In genomic region chr7:55966851-55967250, GRCh38 we compare ENCODE assay signal across 14 cellular contexts. TPM values are rescaled to one million over a fixed set of nuclear protein-coding genes. Genes with fewer than 3 reads are reported as not detected.
DNase-seq lines count a peak whose midpoint lies in the region; ATAC-seq and TF ChIP-seq lines count a peak whose summit lies in the region.
"Had no signal": no experiment of that assay in that cellular context is flagged by ENCODE, and none has a peak within 500 bp of the region (broad histone marks: within the 10 kb centered on the region; RNA-seq: fewer than 3 reads in every experiment).

No MANE protein-coding gene starts in this region.

- TF ChIP-seq RAD21 in SK-N-SH (IDR thresholded peaks at IDR 0.05; ENCODE audit: low read length), result no peak

- no peaks in the 10 kb centered on the region for H3K9me2 ChIP-seq in SK-N-SH

- H3K9me3 ChIP-seq in SK-N-SH (no peaks in the 10 kb centered on the region), Peyer's patch (no peaks in the 10 kb centered on the region)
- H3K9me3 ChIP-seq: thyroid gland had no signal

- H3K36me3 ChIP-seq in SK-N-SH (replicated peaks in 1 of 2; ENCODE audit: control insufficient read depth in 1 of 2, insufficient read depth in 2 of 2, low read length in 1 of 2) (peaks cover 0 to 20% of the 10 kb centered on the region in 2 experiments), Peyer's patch (peaks cover 0 to 6% (median 0%) of the 10 kb centered on the region in 3 donors)
- H3K36me3 ChIP-seq: brain microvascular endothelial cell, thyroid gland had no signal

- H3K4me1 ChIP-seq in SK-N-SH (ENCODE audit: control insufficient read depth in 1 of 2, insufficient read depth in 2 of 2, low read depth in 1 of 2, low read length in 1 of 2), result peaks cover 6% of the 10 kb centered on the region in 2 experiments; a peak in 2 of 4 replicates
- H3K4me1 ChIP-seq in Peyer's patch, result peaks cover 0 to 8% (median 4%) of the 10 kb centered on the region in 4 donors

- TF ChIP-seq CTCF in SK-N-SH (IDR thresholded peaks at IDR 0.05) (no peak), RWPE1 (conservative IDR thresholded peaks at IDR 0.05; ENCODE audit: low read depth) (no peak), progenitor cell of endocrine pancreas (IDR thresholded peaks at IDR 0.05; ENCODE audit: unreplicated experiment) (no peak), Peyer's patch (IDR thresholded peaks at IDR 0.05) (no peak)

- no peak for TF ChIP-seq EP300 in SK-N-SH (IDR thresholded peaks at IDR 0.05; ENCODE audit: borderline replicate concordance in 1 of 2, low read depth in 1 of 2, low read length in 1 of 2)

- H3K27ac ChIP-seq in SK-N-SH (ENCODE audit: low read depth in 2 of 2, low read length in 1 of 2) (no peak overlapping the region; a peak in 1 of 4 replicates), RWPE1 (peak overlapping the region; percentile 99), epithelial cell of prostate (peak overlapping the region; percentile 92), Peyer's patch (no peak overlapping the region)
- H3K27ac ChIP-seq: brain microvascular endothelial cell had no signal

- no peaks in the 10 kb centered on the region for H3K27me3 ChIP-seq in SK-N-SH (ENCODE audit: insufficient read depth)
- H3K27me3 ChIP-seq in Peyer's patch, result no peaks in the 10 kb centered on the region
- H3K27me3 ChIP-seq: brain microvascular endothelial cell, thyroid gland had no signal

- ATAC-seq in SK-N-SH treated with all-trans-retinoic acid at 6 μM for 48 hours (no peak), HG02678 (IDR thresholded peaks at IDR 0.05; ENCODE audit: unreplicated experiment) (no peak), HG03025 (IDR thresholded peaks at IDR 0.05; ENCODE audit: low FRiP score, unreplicated experiment) (no peak)

- TF ChIP-seq POLR2A in Peyer's patch (IDR thresholded peaks at IDR 0.05), result no peak

- peaks cover 27% of the 10 kb centered on the region for H3F3A ChIP-seq in SK-N-SH (replicated peaks; ENCODE audit: insufficient read depth)

- H3K27me3 Mint-ChIP-seq in progenitor cell of endocrine pancreas, result peaks cover 21% of the 10 kb centered on the region
- H3K27me3 Mint-ChIP-seq: activated CD4-positive, alpha-beta T cell treated with anti-CD3 and anti-CD28 coated beads, Interleukin-2, amount 10 ng/mL, durations not matched to agents 24 days and 14 days had no signal

- peak overlapping the region; percentile 11 for H3K4me3 Mint-ChIP-seq in progenitor cell of endocrine pancreas (ENCODE audit: low read depth)
- H3K4me3 Mint-ChIP-seq: activated CD4-positive, alpha-beta T cell treated with anti-CD3 and anti-CD28 coated beads, Interleukin-2, amount 10 ng/mL, durations not matched to agents 24 days and 14 days had no signal

- no peak overlapping the region for H3K4me3 ChIP-seq in SK-N-SH (ENCODE audit: low read depth in 2 of 2, low read length in 1 of 2)
- H3K4me3 ChIP-seq in Peyer's patch, result no peak overlapping the region
- H3K4me3 ChIP-seq: thyroid gland had no signal

- H3K36me3 Mint-ChIP-seq in progenitor cell of endocrine pancreas (ENCODE audit: insufficient read depth), result peaks cover 11% of the 10 kb centered on the region

- WGBS in SK-N-SH (ENCODE audit: low lambda C conversion rate), result 83% methylated on average over 6 of the region's 6 CpGs

- peak overlapping the region; percentile 78 for H3K27ac Mint-ChIP-seq in progenitor cell of endocrine pancreas
- H3K27ac Mint-ChIP-seq: activated CD4-positive, alpha-beta T cell treated with anti-CD3 and anti-CD28 coated beads, Interleukin-2, amount 10 ng/mL, durations not matched to agents 24 days and 14 days had no signal

- H4K20me1 ChIP-seq in SK-N-SH (ENCODE audit: insufficient read depth), result peaks cover 26% of the 10 kb centered on the region

- peak overlapping the region; percentile 3; the same call in 1 of the 2 replicates for H3K4me2 ChIP-seq in SK-N-SH

- DNase-seq in SK-N-SH (no peak), RWPE1 (ENCODE audit: low spot score) (no peak), epithelial cell of prostate (ENCODE audit: low read depth, low spot score) (no peak), progenitor cell of endocrine pancreas (ENCODE audit: low spot score, unreplicated experiment) (no peak), Peyer's patch (no peak)
- DNase-seq: ACHN; activated CD4-positive, alpha-beta T cell treated with anti-CD3 and anti-CD28 coated beads, Interleukin-2, amount 10 ng/mL, durations not matched to agents 24 days and 14 days; brain microvascular endothelial cell; hippocampal formation; OCI-M1; thyroid gland had no signal

- CTCF ChIA-PET in SK-N-SH (lab: Yijun Ruan, JAX), result interaction anchor here (0.9 to 4.0 kb wide), 4 partner anchors 10 to 1193 kb away, joined by 3 to 50 read pairs (median 7); no protein-coding TSS in a partner anchor
- CTCF ChIA-PET in RWPE1 (lab: Yijun Ruan, JAX), result interaction anchor here (0.6 to 0.7 kb wide), 4 partner anchors 14 to 327 kb away, joined by 3 to 7 read pairs (median 4); no protein-coding TSS in a partner anchor

- H3K4me1 Mint-ChIP-seq in progenitor cell of endocrine pancreas (ENCODE audit: low read depth), result peaks cover 16% of the 10 kb centered on the region

- POLR2A ChIA-PET in SK-N-SH (lab: Yijun Ruan, JAX) (interaction anchor here (1.0 kb wide), 1 partner anchor 10 kb away, joined by 3 read pairs; no protein-coding TSS in a partner anchor), RWPE1 (lab: Yijun Ruan, JAX; ENCODE audit: low non-redundant PET) (no interaction called here)

- H3K79me2 ChIP-seq in SK-N-SH (ENCODE audit: insufficient read depth), result peaks cover 73% of the 10 kb centered on the region

- no peak overlapping the region for H3K9ac ChIP-seq in SK-N-SH

- H2AFZ ChIP-seq in SK-N-SH (ENCODE audit: low read depth), result no peak overlapping the region

- no peaks in the 10 kb centered on the region for H3K9me3 Mint-ChIP-seq in progenitor cell of endocrine pancreas (ENCODE audit: low read depth)
- H3K9me3 Mint-ChIP-seq: activated CD4-positive, alpha-beta T cell treated with anti-CD3 and anti-CD28 coated beads, Interleukin-2, amount 10 ng/mL, durations not matched to agents 24 days and 14 days had no signal

TF ChIP-seq in SK-N-SH, 30 proteins besides CTCF, POLR2A, EP300 and RAD21:
- TF ChIP-seq YY1 (IDR thresholded peaks at IDR 0.05; ENCODE audit: low read depth) (no peak), JUND (IDR thresholded peaks at IDR 0.05) (no peak), RCOR1 (IDR thresholded peaks at IDR 0.05; ENCODE audit: low read length) (no peak), NFIC (IDR thresholded peaks at IDR 0.05; ENCODE audit: borderline replicate concordance) (no peak), GATA2 (CRISPR knock-in tag; IDR thresholded peaks at IDR 0.05) (no peak), MEF2A (IDR thresholded peaks at IDR 0.05; ENCODE audit: borderline replicate concordance, low read depth) (no peak)

TF ChIP-seq in SK-N-SH treated with all-trans-retinoic acid at 6 μM for 48 hours, 23 proteins besides CTCF, POLR2A, EP300 and RAD21 (continues in another document):
- TF ChIP-seq ARNTL (CRISPR knock-in tag; IDR thresholded peaks at IDR 0.05; ENCODE audit: borderline replicate concordance, low read depth), result no peak
- TF ChIP-seq RARB (CRISPR knock-in tag; IDR thresholded peaks at IDR 0.05), result no peak
- TF ChIP-seq CSDC2 (CRISPR knock-in tag; IDR thresholded peaks at IDR 0.05), result no peak
- TF ChIP-seq ZNF8 (CRISPR knock-in tag; IDR thresholded peaks at IDR 0.05), result no peak
- TF ChIP-seq PATZ1 (CRISPR knock-in tag; IDR thresholded peaks at IDR 0.05; ENCODE audit: borderline replicate concordance), result no peak
- no peak for TF ChIP-seq CREB5 (CRISPR knock-in tag; IDR thresholded peaks at IDR 0.05; ENCODE audit: low read depth)

RNA-seq across cellular contexts. Expression of gene NIPSNAP2, which starts 2.5 kb away (rescaled TPM):
- polyA plus RNA-seq in SK-N-SH (2012; rRNA removed), result 57.5 and 64.7 TPM in 2 replicates
- polyA plus RNA-seq in SK-N-SH (2012; cell fraction: cytosol; rRNA removed), result 72.8 and 90.7 TPM in 2 replicates
- 22.1 and 41.7 TPM in 2 replicates for polyA plus RNA-seq in SK-N-SH (2012; cell fraction: nucleus; rRNA removed)
- total RNA-seq in progenitor cell of endocrine pancreas (50.3 and 56.3 TPM in 2 replicates), Peyer's patch (10 to 100 TPM; 37.5 to 87.5 (median 54.2) TPM)

RNA-seq across cellular contexts. Expression of gene MRPS17, which starts 15.2 kb away (rescaled TPM):
- 17.4 and 19.2 TPM in 2 replicates for polyA plus RNA-seq in SK-N-SH (2012; rRNA removed)
- 24.1 and 26.7 TPM in 2 replicates for polyA plus RNA-seq in SK-N-SH (2012; cell fraction: cytosol; rRNA removed)
- polyA plus RNA-seq in SK-N-SH (2012; cell fraction: nucleus; rRNA removed), result 5.9 and 6.6 TPM in 2 replicates
- total RNA-seq in progenitor cell of endocrine pancreas (15.8 and 16.3 TPM in 2 replicates), Peyer's patch (1 to 10 TPM; 4.4 to 10.0 (median 7.3) TPM)

Comparison
In these comparisons a context has a peak if more than half of its experiments do, and no peak if none do; other contexts are left out.
1. H3K27ac ChIP-seq: peak in RWPE1 (single experiment) and epithelial cell of prostate (single experiment); none in SK-N-SH (0 of 2) and Peyer's patch (0 of 4).